23 cellular contexts compared by ENCODE assay signal in the genomic region with DNA sequence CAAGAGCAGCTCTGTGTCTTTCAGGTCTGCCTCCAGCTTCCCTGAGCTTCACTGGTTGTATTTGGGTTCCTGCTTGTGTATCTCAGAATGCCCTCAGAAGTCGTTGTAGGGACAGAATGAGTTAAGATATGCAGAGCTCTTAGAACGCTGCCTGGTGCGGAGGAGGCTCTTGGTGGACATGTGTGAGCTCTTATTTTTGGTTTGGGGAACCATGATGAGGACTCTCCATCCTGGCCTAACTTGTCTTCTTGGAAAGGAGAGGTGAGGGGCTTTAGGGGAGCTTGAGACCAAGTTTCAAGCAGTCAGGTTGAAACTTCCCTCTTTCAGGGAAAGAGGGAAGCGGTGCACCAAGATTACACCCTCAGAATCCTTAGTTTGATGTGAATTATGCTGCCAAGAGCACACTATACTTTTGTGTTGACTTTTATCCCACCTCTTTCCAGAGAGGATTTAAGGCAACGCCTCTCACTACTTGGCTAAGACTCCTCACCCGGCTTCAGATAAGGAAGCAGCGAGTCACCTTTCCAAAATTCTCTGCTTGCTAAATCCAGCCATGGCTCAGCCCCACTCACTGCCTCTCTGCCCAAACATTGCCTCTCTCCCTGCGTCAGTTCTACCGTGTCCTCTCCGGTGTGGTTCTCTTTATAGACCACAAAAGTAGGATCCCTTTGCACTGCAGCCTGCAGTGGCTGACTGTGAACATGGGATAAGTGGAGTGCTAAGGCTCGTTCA. TPM values are rescaled to one million over a fixed set of nuclear protein-coding genes. Genes with fewer than 3 reads are reported as not detected.
A peak's percentile ranks its signal among the peaks of the same experiment; 100 is the strongest.
DNase-seq lines count a peak whose midpoint lies in the region; ATAC-seq and TF ChIP-seq lines count a peak whose summit lies in the region.
"Had no signal": no experiment of that assay in that cellular context is flagged by ENCODE, and none has a peak within 500 bp of the region (broad histone marks: within the 10 kb centered on the region; RNA-seq: fewer than 3 reads in every experiment).

No MANE protein-coding gene starts in this region.

- peaks cover 2 to 10% (median 2%) of the 10 kb centered on the region in 3 donors for H3K27me3 Mint-ChIP-seq in CD14-positive monocyte (ENCODE audit: low read depth in 3 of 3)
- no peaks in the 10 kb centered on the region for H3K27me3 Mint-ChIP-seq in CD4-positive, alpha-beta memory T cell
- H3K27me3 Mint-ChIP-seq: CD8-positive, alpha-beta memory T cell; central memory CD8-positive, alpha-beta T cell; stimulated activated naive B cell treated with anti-CD40 and anti-IgM and Interleukin-4, amounts not matched to agents 10 μg/mL and 1 μg/mL and 100 μg/mL, for 72 hours had no signal

- H3K9me3 ChIP-seq in SK-N-MC (ENCODE audit: low read depth, low read length) (no peaks in the 10 kb centered on the region), esophagus squamous epithelium (no peaks in the 10 kb centered on the region)
- no peaks in the 10 kb centered on the region for H3K9me3 ChIP-seq in CD4-positive, alpha-beta memory T cell (ENCODE audit: control insufficient read depth in 1 of 2, low read length in 2 of 2)
- H3K9me3 ChIP-seq: adrenal gland, tibial nerve had no signal

- H3K4me1 Mint-ChIP-seq in CD14-positive monocyte, result peaks cover 52% of the 10 kb centered on the region
- H3K4me1 Mint-ChIP-seq in CD4-positive, alpha-beta memory T cell, result peaks cover 0 to 19% (median 6%) of the 10 kb centered on the region in 4 donors

- POLR2A ChIA-PET in CD4-positive, alpha-beta memory T cell (lab: Charles Lee; ENCODE audit: partially characterized antibody), result interaction anchor here (1.0 to 1.1 kb wide), 2 partner anchors 13 to 30 kb away, joined by 3 to 4 read pairs; partner anchors contain the start of gene CDK5RAP3

- peak overlapping the region in 4 of 7 donors; percentile 46 to 78 (median 58) for H3K27ac Mint-ChIP-seq in CD14-positive monocyte
- peak overlapping the region in 2 of 7 donors; percentile 36 to 64 for H3K27ac Mint-ChIP-seq in CD4-positive, alpha-beta memory T cell
- H3K27ac Mint-ChIP-seq: stimulated activated naive B cell treated with anti-CD40 and anti-IgM and Interleukin-4, amounts not matched to agents 10 μg/mL and 1 μg/mL and 100 μg/mL, for 72 hours; T-helper 1 cell treated with Interleukin-12 subunit alpha and Interleukin-12 subunit beta and Interleukin-4 antibody, amounts not matched to agents 30 μg/mL and 1 μg/mL, for 36 hours had no signal

- TF ChIP-seq CTCF in CD14-positive monocyte (IDR thresholded peaks at IDR 0.05), result no peak
- no peak for TF ChIP-seq CTCF in dorsolateral prefrontal cortex (IDR thresholded peaks at IDR 0.05 in 54 of 56, conservative IDR thresholded peaks at IDR 0.05 in 2 of 56; ENCODE audit: low read depth in 1 of 56, partially characterized antibody in 56 of 56)
- no peak for TF ChIP-seq CTCF in esophagus squamous epithelium (IDR thresholded peaks at IDR 0.05)

- CTCF ChIA-PET in CD4-positive, alpha-beta memory T cell (lab: Charles Lee; ENCODE audit: partially characterized antibody), result interaction anchor here (1.1 kb wide), 1 partner anchor 12 kb away, joined by 6 read pairs; the partner anchor contains the start of gene CDK5RAP3

- intact Hi-C loops in CD14-positive monocyte (cut with micrococcal nuclease), result loop anchor here in 1 of 2 donors (5.0 kb wide), 1 partner anchor 94 kb away; no protein-coding TSS in a partner anchor
- intact Hi-C loops in dorsolateral prefrontal cortex (cut with DNase I), result loop anchor here in 1 of 2 donors (2.0 kb wide), 1 partner anchor 33 kb away; no protein-coding TSS in a partner anchor
- intact Hi-C loops in esophagus squamous epithelium (cut with DNase I), result no loop called here
- intact Hi-C loops in CD4-positive, alpha-beta memory T cell (cut with micrococcal nuclease), result no loop called here

- H3K4me3 ChIP-seq in SK-N-MC (no peak overlapping the region), dorsolateral prefrontal cortex (no peak overlapping the region), esophagus squamous epithelium (no peak overlapping the region)
- no peak overlapping the region for H3K4me3 ChIP-seq in CD4-positive, alpha-beta memory T cell (ENCODE audit: low read length in 2 of 2)
- H3K4me3 ChIP-seq: adrenal gland, tibial nerve had no signal

- H3K36me3 Mint-ChIP-seq in CD14-positive monocyte, result peaks cover 64 to 74% of the 10 kb centered on the region in 2 donors
- H3K36me3 Mint-ChIP-seq in CD4-positive, alpha-beta memory T cell, result peaks cover 34 to 49% of the 10 kb centered on the region in 2 donors

- no peak overlapping the region for H3K4me3 Mint-ChIP-seq in CD14-positive monocyte
- no peak overlapping the region for H3K4me3 Mint-ChIP-seq in CD4-positive, alpha-beta memory T cell
- H3K4me3 Mint-ChIP-seq: CD8-positive, alpha-beta memory T cell; central memory CD8-positive, alpha-beta T cell; nephron; stimulated activated naive B cell treated with anti-CD40 and anti-IgM and Interleukin-4, amounts not matched to agents 10 μg/mL and 1 μg/mL and 100 μg/mL, for 72 hours; T-helper 1 cell treated with Interleukin-12 subunit alpha and Interleukin-12 subunit beta and Interleukin-4 antibody, amounts not matched to agents 30 μg/mL and 1 μg/mL, for 36 hours had no signal

- TF ChIP-seq POLR2A in esophagus squamous epithelium (IDR thresholded peaks at IDR 0.05), result no peak

- no peak overlapping the region for H3K9ac ChIP-seq in SK-N-MC (ENCODE audit: insufficient read length)

- H3K36me3 ChIP-seq in SK-N-MC (ENCODE audit: insufficient read depth, low read length), result peaks cover 28% of the 10 kb centered on the region
- H3K36me3 ChIP-seq in esophagus squamous epithelium, result peaks cover 11 to 63% (median 29%) of the 10 kb centered on the region in 3 donors
- H3K36me3 ChIP-seq in CD4-positive, alpha-beta memory T cell (ENCODE audit: insufficient read depth, low read length), result peaks cover 29% of the 10 kb centered on the region

- H3K27ac ChIP-seq in SK-N-MC, result peak overlapping the region; percentile 31; the same call in 1 of the 2 replicates
- peak overlapping the region in 46 of 59 donors; percentile 1 to 79 (median 52) for H3K27ac ChIP-seq in dorsolateral prefrontal cortex
- H3K27ac ChIP-seq in esophagus squamous epithelium, result no peak overlapping the region
- H3K27ac ChIP-seq in CD4-positive, alpha-beta memory T cell (ENCODE audit: low read depth, low read length), result no peak overlapping the region
- H3K27ac ChIP-seq: adrenal gland, tibial nerve had no signal

- H3K4me1 ChIP-seq in esophagus squamous epithelium, result peaks cover 0 to 21% (median 6%) of the 10 kb centered on the region in 3 donors
- peaks cover 11% of the 10 kb centered on the region for H3K4me1 ChIP-seq in CD4-positive, alpha-beta memory T cell (ENCODE audit: insufficient read depth, low read length)

- H3K27me3 ChIP-seq in dorsolateral prefrontal cortex (no peaks in the 10 kb centered on the region), esophagus squamous epithelium (no peaks in the 10 kb centered on the region)
- no peaks in the 10 kb centered on the region for H3K27me3 ChIP-seq in CD4-positive, alpha-beta memory T cell (ENCODE audit: insufficient read depth, low read length)
- H3K27me3 ChIP-seq: adrenal gland, tibial nerve had no signal

- DNase-seq in CD14-positive monocyte (ENCODE audit: low spot score), result no peak
- no peak for DNase-seq in SK-N-MC (ENCODE audit: low read depth, low spot score)
- peak in 5 of 10 donors; percentile 15 to 57 (median 46) for DNase-seq in dorsolateral prefrontal cortex
- DNase-seq in myocyte (ENCODE audit: low read depth), result peak; percentile 87
- DNase-seq in MV-4-11 (lab: John Stamatoyannopoulos, UW), result no peak
- no peak for DNase-seq in esophagus squamous epithelium (lab: John Stamatoyannopoulos, UW)
- DNase-seq in CD4-positive, alpha-beta memory T cell, result no peak
- DNase-seq: adrenal gland; DMS79; kidney; mesenchymal stem cell; NCI-H187 treated with DMSO at 0.1 percent for 48 hours; retina; SHP77; stimulated activated naive B cell treated with anti-CD40 and anti-IgM and Interleukin-4, amounts not matched to agents 10 μg/mL and 1 μg/mL and 100 μg/mL, for 72 hours had no signal

- 63 to 73% methylated on average over 7 to 11 of the region's 11 CpGs for WGBS in esophagus squamous epithelium, 2 donors

- no peak for ATAC-seq in GM18907 (IDR thresholded peaks at IDR 0.05; ENCODE audit: unreplicated experiment)
- ATAC-seq: stimulated activated naive B cell treated with anti-CD40 and anti-IgM and Interleukin-4, amounts not matched to agents 10 μg/mL and 1 μg/mL and 100 μg/mL, for 72 hours had no signal

- H3K9me3 Mint-ChIP-seq in CD14-positive monocyte, result no peaks in the 10 kb centered on the region
- H3K9me3 Mint-ChIP-seq in CD4-positive, alpha-beta memory T cell, result no peaks in the 10 kb centered on the region
- H3K9me3 Mint-ChIP-seq: CD8-positive, alpha-beta memory T cell; central memory CD8-positive, alpha-beta T cell; nephron; stimulated activated naive B cell treated with anti-CD40 and anti-IgM and Interleukin-4, amounts not matched to agents 10 μg/mL and 1 μg/mL and 100 μg/mL, for 72 hours; T-helper 1 cell treated with Interleukin-12 subunit alpha and Interleukin-12 subunit beta and Interleukin-4 antibody, amounts not matched to agents 30 μg/mL and 1 μg/mL, for 36 hours had no signal

RNA-seq across cellular contexts. Expression of gene CDK5RAP3, which starts 12.7 kb away (rescaled TPM):
- polyA plus RNA-seq in CD14-positive monocyte, result 10 to 100 TPM; 86.1 to 94.4 TPM
- total RNA-seq in dorsolateral prefrontal cortex (100 to 1,000 TPM in 119 of 120 experiments, 10 to 100 TPM in 1; 99.4 to 256 (median 180) TPM), myocyte (105 and 148 TPM in 2 replicates), esophagus squamous epithelium (100 to 1,000 TPM in 1 of 4 donors, 10 to 100 TPM in 3; 60.1 to 141 (median 66.0) TPM)
- 112 TPM for polyA plus RNA-seq in myocyte (2012)
- 100 to 1,000 TPM; 340 to 343 TPM for total RNA-seq in CD4-positive, alpha-beta memory T cell
- 10 to 100 TPM; 75.1 to 99.2 TPM for polyA plus RNA-seq in CD4-positive, alpha-beta memory T cell

RNA-seq across cellular contexts. Expression of gene PRR15L, which starts 26.0 kb away (rescaled TPM):
- not detected for polyA plus RNA-seq in CD14-positive monocyte
- under 1 TPM in 1 of 120 experiments, not detected in 119; 0.33 TPM for total RNA-seq in dorsolateral prefrontal cortex
- total RNA-seq in myocyte, result not detected in 2 replicates
- polyA plus RNA-seq in myocyte (2012), result 0.05 TPM
- 10 to 100 TPM in 1 of 4 donors, 1 to 10 TPM in 3; 3.3 to 12.5 (median 7.1) TPM for total RNA-seq in esophagus squamous epithelium
- total RNA-seq in CD4-positive, alpha-beta memory T cell, result not detected
- polyA plus RNA-seq in CD4-positive, alpha-beta memory T cell, result under 1 TPM in 1 of 2 donors, not detected in 1; 0.11 TPM
- total RNA-seq: activated CD8-positive, alpha-beta memory T cell treated with anti-CD3 and anti-CD28 coated beads for 36 hours; CD8-positive, alpha-beta memory T cell; NCI-H460; tibial nerve had no signal
- polyA plus RNA-seq: CD8-positive, alpha-beta memory T cell had no signal

RNA-seq across cellular contexts. Expression of gene PNPO, which starts 42.3 kb away (rescaled TPM):
- polyA plus RNA-seq in CD14-positive monocyte, result 10 to 100 TPM; 29.7 to 34.2 TPM
- total RNA-seq in dorsolateral prefrontal cortex (10 to 100 TPM; 30.2 to 62.6 (median 43.4) TPM), myocyte (29.3 and 43.5 TPM in 2 replicates), esophagus squamous epithelium (10 to 100 TPM; 25.6 to 38.6 (median 34.2) TPM)
- 12.8 TPM for polyA plus RNA-seq in myocyte (2012)
- 10 to 100 TPM; 12.1 TPM for total RNA-seq in CD4-positive, alpha-beta memory T cell
- 10 to 100 TPM; 19.9 to 23.4 TPM for polyA plus RNA-seq in CD4-positive, alpha-beta memory T cell

RNA-seq across cellular contexts. Expression of gene COPZ2, which starts 53.9 kb away (rescaled TPM):
- polyA plus RNA-seq in CD14-positive monocyte, result 10 to 100 TPM in 1 of 2 donors, 1 to 10 TPM in 1; 6.9 to 12.2 TPM
- total RNA-seq in dorsolateral prefrontal cortex (10 to 100 TPM in 59 of 120 experiments, 1 to 10 TPM in 61; 3.8 to 22.7 (median 9.8) TPM), myocyte (45.8 and 57.6 TPM in 2 replicates), esophagus squamous epithelium (10 to 100 TPM in 1 of 4 donors, 1 to 10 TPM in 2, under 1 TPM in 1; 0.91 to 14.5 (median 5.7) TPM)
- polyA plus RNA-seq in myocyte (2012), result 298 TPM
- total RNA-seq in CD4-positive, alpha-beta memory T cell, result 1 to 10 TPM; 1.9 to 2.0 TPM
- 1 to 10 TPM; 1.6 to 1.9 TPM for polyA plus RNA-seq in CD4-positive, alpha-beta memory T cell

Comparison
In these comparisons a context has a peak if more than half of its experiments do, and no peak if none do; other contexts are left out.
1. H3K27ac ChIP-seq: peak in SK-N-MC (single experiment) and dorsolateral prefrontal cortex (46 of 59); none in esophagus squamous epithelium (0 of 4) and CD4-positive, alpha-beta memory T cell (single experiment).